Comparison of ENCODE assay signal across 1 cellular context in the genomic region with DNA sequence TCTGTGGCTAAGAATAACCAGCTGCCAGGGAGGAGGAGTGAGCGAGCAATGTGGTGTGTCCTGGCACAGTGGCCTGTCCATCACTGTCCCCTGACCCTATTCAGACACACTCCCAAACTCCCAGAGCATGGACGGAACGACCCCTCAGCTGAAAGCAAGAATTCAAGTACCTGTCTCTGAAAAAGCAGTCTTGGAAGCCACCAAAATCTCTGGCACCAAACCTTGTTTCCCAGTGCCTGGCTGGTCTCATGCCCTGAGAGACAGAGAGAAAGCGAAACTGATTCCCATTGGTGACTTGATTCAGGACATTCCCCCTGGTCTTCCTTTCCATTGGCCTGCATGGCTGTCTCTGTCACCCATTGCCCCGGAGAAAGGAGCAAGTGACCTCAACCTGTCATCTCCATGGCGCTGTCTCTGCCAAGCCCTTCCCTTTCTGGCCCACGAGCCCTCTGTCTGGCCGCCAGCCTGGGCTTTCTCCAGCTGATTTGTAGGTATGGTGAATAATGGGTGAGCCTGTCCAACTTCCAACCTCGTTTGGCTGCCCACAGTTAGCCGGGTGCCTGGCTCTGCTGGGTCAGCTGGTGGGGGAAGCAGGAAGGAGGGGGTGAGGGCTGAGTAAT.
TF ChIP-seq lines count a peak whose summit lies in the region.

A gene with protein sequence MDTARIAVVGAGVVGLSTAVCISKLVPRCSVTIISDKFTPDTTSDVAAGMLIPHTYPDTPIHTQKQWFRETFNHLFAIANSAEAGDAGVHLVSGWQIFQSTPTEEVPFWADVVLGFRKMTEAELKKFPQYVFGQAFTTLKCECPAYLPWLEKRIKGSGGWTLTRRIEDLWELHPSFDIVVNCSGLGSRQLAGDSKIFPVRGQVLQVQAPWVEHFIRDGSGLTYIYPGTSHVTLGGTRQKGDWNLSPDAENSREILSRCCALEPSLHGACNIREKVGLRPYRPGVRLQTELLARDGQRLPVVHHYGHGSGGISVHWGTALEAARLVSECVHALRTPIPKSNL (minus strand): TSS at position 279 of the 620 bp plus-strand sequence. CDS start 2,113 bp downstream, outside the sequence.

TF ChIP-seq in WTC11, 78 proteins besides CTCF, POLR2A, EP300 and RAD21 (continued from another document):
- TF ChIP-seq, protein P1, sequence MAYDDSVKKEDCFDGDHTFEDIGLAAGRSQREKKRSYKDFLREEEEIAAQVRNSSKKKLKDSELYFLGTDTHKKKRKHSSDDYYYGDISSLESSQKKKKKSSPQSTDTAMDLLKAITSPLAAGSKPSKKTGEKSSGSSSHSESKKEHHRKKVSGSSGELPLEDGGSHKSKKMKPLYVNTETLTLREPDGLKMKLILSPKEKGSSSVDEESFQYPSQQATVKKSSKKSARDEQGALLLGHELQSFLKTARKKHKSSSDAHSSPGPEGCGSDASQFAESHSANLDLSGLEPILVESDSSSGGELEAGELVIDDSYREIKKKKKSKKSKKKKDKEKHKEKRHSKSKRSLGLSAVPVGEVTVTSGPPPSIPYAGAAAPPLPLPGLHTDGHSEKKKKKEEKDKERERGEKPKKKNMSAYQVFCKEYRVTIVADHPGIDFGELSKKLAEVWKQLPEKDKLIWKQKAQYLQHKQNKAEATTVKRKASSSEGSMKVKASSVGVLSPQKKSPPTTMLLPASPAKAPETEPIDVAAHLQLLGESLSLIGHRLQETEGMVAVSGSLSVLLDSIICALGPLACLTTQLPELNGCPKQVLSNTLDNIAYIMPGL (CRISPR knock-in tag; IDR thresholded peaks at IDR 0.05): no peak
- TF ChIP-seq RELA (CRISPR knock-in tag; IDR thresholded peaks at IDR 0.05; ENCODE audit: borderline replicate concordance) (no peak), HMGA2 (CRISPR knock-in tag; IDR thresholded peaks at IDR 0.05) (no peak), CREB1 (CRISPR knock-in tag; IDR thresholded peaks at IDR 0.05) (no peak)
- TF ChIP-seq, protein P2, sequence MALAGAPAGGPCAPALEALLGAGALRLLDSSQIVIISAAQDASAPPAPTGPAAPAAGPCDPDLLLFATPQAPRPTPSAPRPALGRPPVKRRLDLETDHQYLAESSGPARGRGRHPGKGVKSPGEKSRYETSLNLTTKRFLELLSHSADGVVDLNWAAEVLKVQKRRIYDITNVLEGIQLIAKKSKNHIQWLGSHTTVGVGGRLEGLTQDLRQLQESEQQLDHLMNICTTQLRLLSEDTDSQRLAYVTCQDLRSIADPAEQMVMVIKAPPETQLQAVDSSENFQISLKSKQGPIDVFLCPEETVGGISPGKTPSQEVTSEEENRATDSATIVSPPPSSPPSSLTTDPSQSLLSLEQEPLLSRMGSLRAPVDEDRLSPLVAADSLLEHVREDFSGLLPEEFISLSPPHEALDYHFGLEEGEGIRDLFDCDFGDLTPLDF (CRISPR knock-in tag; IDR thresholded peaks at IDR 0.05): no peak
